Comparison of ENCODE assay signal across 11 cellular contexts in genomic region chr2:152406119-152406835, GRCh38.
DNase-seq lines count a peak whose midpoint lies in the region; ATAC-seq and TF ChIP-seq lines count a peak whose summit lies in the region.
"Had no signal": no experiment of that assay in that cellular context is flagged by ENCODE, and none has a peak within 500 bp of the region (broad histone marks: within the 10 kb centered on the region; RNA-seq: fewer than 3 reads in every experiment).

No MANE protein-coding gene starts in this region.

- H2BK15ac ChIP-seq in mesendoderm (replicated peaks; ENCODE audit: low read depth) = no peak overlapping the region

- no peaks in the 10 kb centered on the region for H3K36me3 ChIP-seq in right lobe of liver
- H3K36me3 ChIP-seq in A673 (ENCODE audit: insufficient read depth, low read length, poor library complexity, severe bottlenecking) = no peaks in the 10 kb centered on the region
- H3K36me3 ChIP-seq in esophagus squamous epithelium = no peaks in the 10 kb centered on the region
- no peaks in the 10 kb centered on the region for H3K36me3 ChIP-seq in mesendoderm (ENCODE audit: control insufficient read depth, insufficient read depth, low read length)

- H2AK5ac ChIP-seq in mesendoderm (ENCODE audit: low read length) = no peak overlapping the region

- no peak overlapping the region for H4K5ac ChIP-seq in mesendoderm (ENCODE audit: low read length)

- H3K4ac ChIP-seq in mesendoderm (ENCODE audit: low read depth, low read length) = no peak overlapping the region

- POLR2A ChIA-PET in GM10248 (lab: Yijun Ruan, JAX) (interaction anchor here (0.5 kb wide), 1 partner anchor 359 kb away, joined by 3 read pairs; no protein-coding TSS in a partner anchor), A673 (lab: Charles Lee; ENCODE audit: low non-redundant PET) (interaction anchor here (0.9 kb wide), 1 partner anchor 15 kb away, joined by 4 read pairs; no protein-coding TSS in a partner anchor)

- no peak overlapping the region for H2BK120ac ChIP-seq in mesendoderm (ENCODE audit: low read depth, low read length)

- H3K23ac ChIP-seq in mesendoderm (ENCODE audit: low read length) = no peak overlapping the region

- H3K79me2 ChIP-seq in mesendoderm (ENCODE audit: control insufficient read depth, insufficient read depth, low read length) = peaks cover 46% of the 10 kb centered on the region

- H3K4me1 ChIP-seq in right lobe of liver = peaks cover 0 to 10% (median 2%) of the 10 kb centered on the region in 4 donors
- peaks cover 48% of the 10 kb centered on the region for H3K4me1 ChIP-seq in A673 (ENCODE audit: insufficient read depth, low read length, poor library complexity, severe bottlenecking)
- H3K4me1 ChIP-seq in esophagus squamous epithelium = peaks cover 2 to 65% (median 17%) of the 10 kb centered on the region in 3 donors
- peaks cover 46% of the 10 kb centered on the region for H3K4me1 ChIP-seq in mesendoderm (ENCODE audit: control insufficient read depth, low read depth, low read length)

- no peak overlapping the region for H3K4me3 ChIP-seq in right lobe of liver
- no peak overlapping the region for H3K4me3 ChIP-seq in A673 (ENCODE audit: low read depth, low read length, poor library complexity, severe bottlenecking)
- H3K4me3 ChIP-seq in esophagus squamous epithelium = no peak overlapping the region
- H3K4me3 ChIP-seq in mesendoderm (ENCODE audit: low read length) = no peak overlapping the region

- ATAC-seq in GM21447 (IDR thresholded peaks at IDR 0.05; ENCODE audit: unreplicated experiment) (peak; percentile 42), HG03520 (IDR thresholded peaks at IDR 0.05; ENCODE audit: unreplicated experiment) (peak; percentile 54), right lobe of liver (no peak)

- BruUV-seq in A673 (replicated peaks; lab: Mats Ljungman, UMichigan) = no TSS peak

- no peak overlapping the region for H3K9ac ChIP-seq in mesendoderm (ENCODE audit: low read length)

- TF ChIP-seq CTCF in GM10248 (IDR thresholded peaks at IDR 0.05; ENCODE audit: control extremely low read depth, extremely low read depth, low read depth, missing control alignments) (no peak), right lobe of liver (IDR thresholded peaks at IDR 0.05) (no peak), A673 (conservative IDR thresholded peaks at IDR 0.05; ENCODE audit: low read depth, low read length) (no peak), esophagus squamous epithelium (IDR thresholded peaks at IDR 0.05) (no peak)

- H3K4me2 ChIP-seq in mesendoderm (ENCODE audit: low read length) = no peak overlapping the region

- DNase-seq in GM10248 (ENCODE audit: extremely low spot score) = peak; percentile 32
- DNase-seq in right lobe of liver = no peak
- no peak for DNase-seq in A673 (ENCODE audit: low spot score)
- DNase-seq in esophagus squamous epithelium (lab: John Stamatoyannopoulos, UW) = no peak
- no peak for DNase-seq in AML-193 (lab: John Stamatoyannopoulos, UW)
- DNase-seq in mesendoderm = no peak
- DNase-seq: activated CD4-positive, alpha-beta T cell treated with anti-CD3 and anti-CD28 coated beads, Interleukin-2, amount 50 U/mL, for 1 hour; NCI-H510A treated with DMSO at 0.1 percent for 48 hours; stimulated activated CD4-positive, alpha-beta T cell treated with anti-CD3 and anti-CD28 coated beads, Interleukin-12 subunit alpha, Interleukin-12 subunit beta, amount 100 ng/mL, for 4 hours had no signal

- no peaks in the 10 kb centered on the region for H3K9me3 ChIP-seq in right lobe of liver
- H3K9me3 ChIP-seq in A673 (ENCODE audit: low read depth, low read length, poor library complexity, severe bottlenecking) = no peaks in the 10 kb centered on the region
- H3K9me3 ChIP-seq in esophagus squamous epithelium = no peaks in the 10 kb centered on the region

- 46% methylated on average over 2 of the region's 2 CpGs for WGBS in right lobe of liver (ENCODE audit: insufficient coverage, low coverage, low lambda C conversion rate, missing lambda C conversion rate)
- WGBS in esophagus squamous epithelium, 2 donors = 13 to 36% methylated on average over 2 of the region's 2 CpGs
- no CpG with 5 or more reads among the region's 2 CpGs for WGBS in mesendoderm (ENCODE audit: extremely low coverage, insufficient coverage, low lambda C conversion rate)

- CTCF ChIA-PET in GM10248 (lab: Yijun Ruan, JAX) (interaction anchor here (1.0 to 5.8 kb wide), 10 partner anchors 9 to 230 kb away, joined by 3 to 35 read pairs (median 3); no protein-coding TSS in a partner anchor), A673 (lab: Charles Lee) (interaction anchor here (0.6 kb wide), 1 partner anchor 166 kb away, joined by 4 read pairs; no protein-coding TSS in a partner anchor)

- no peak overlapping the region for H3K18ac ChIP-seq in mesendoderm (ENCODE audit: low read length)

- H3K27ac ChIP-seq in right lobe of liver (peak overlapping the region; percentile 6 to 49 (median 37)), A673 (ENCODE audit: low read depth, low read length, poor library complexity, severe bottlenecking) (no peak overlapping the region), esophagus squamous epithelium (peak overlapping the region in 1 of 4 donors; percentile 4), mesendoderm (ENCODE audit: low read depth, low read length) (no peak overlapping the region)

- intact Hi-C loops in right lobe of liver (cut with DNase I) = no loop called here
- intact Hi-C loops in A673 (cut with micrococcal nuclease; ENCODE audit: unreplicated experiment) = no loop called here
- intact Hi-C loops in esophagus squamous epithelium (cut with DNase I) = no loop called here

- H3K27me3 ChIP-seq in right lobe of liver = no peaks in the 10 kb centered on the region
- H3K27me3 ChIP-seq in A673 (replicated peaks; ENCODE audit: insufficient read depth, low read depth, low read length, poor library complexity) = no peaks in the 10 kb centered on the region
- H3K27me3 ChIP-seq in esophagus squamous epithelium = no peaks in the 10 kb centered on the region
- no peaks in the 10 kb centered on the region for H3K27me3 ChIP-seq in mesendoderm (ENCODE audit: insufficient read depth, low read length, poor library complexity)

- no peak overlapping the region for H2BK5ac ChIP-seq in mesendoderm (ENCODE audit: low read length)

- peaks cover 32% of the 10 kb centered on the region for H3K79me1 ChIP-seq in mesendoderm (ENCODE audit: low read length)

- H4K8ac ChIP-seq in mesendoderm (ENCODE audit: low read depth, low read length) = no peak overlapping the region

- TF ChIP-seq POLR2A in right lobe of liver (IDR thresholded peaks at IDR 0.05) = no peak
- no peak for TF ChIP-seq POLR2A in esophagus squamous epithelium (IDR thresholded peaks at IDR 0.05)

- H3K56ac ChIP-seq in mesendoderm (ENCODE audit: low read length) = no peak overlapping the region

Comparison
In these comparisons a context has a peak if more than half of its experiments do, and no peak if none do; other contexts are left out.
1. ATAC-seq: peak in GM21447 (single experiment) and HG03520 (single experiment); none in right lobe of liver (0 of 4).
2. H3K27ac ChIP-seq: peak in right lobe of liver (3 of 3); none in A673 (single experiment) and mesendoderm (single experiment).